8 cellular contexts compared by ENCODE assay signal in the genomic region with DNA sequence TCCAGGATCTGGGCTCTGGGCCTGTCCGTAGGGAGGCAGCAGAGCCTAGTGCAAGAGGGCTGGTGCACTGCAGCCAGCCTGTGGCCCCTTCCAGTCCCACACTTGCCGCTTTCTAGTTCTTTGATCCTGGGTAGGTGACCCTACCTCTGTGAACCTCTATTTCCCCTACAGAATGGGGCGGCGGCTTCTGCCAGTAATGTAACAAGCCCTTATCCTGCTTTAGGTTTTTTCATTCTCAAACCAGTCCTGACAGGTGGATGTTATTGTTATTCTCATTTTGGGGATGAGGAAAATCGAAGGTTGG. TPM values are rescaled to one million over a fixed set of nuclear protein-coding genes. Genes with fewer than 3 reads are reported as not detected.
A peak's percentile ranks its signal among the peaks of the same experiment; 100 is the strongest.
DNase-seq lines count a peak whose midpoint lies in the region; ATAC-seq, FAIRE-seq and TF ChIP-seq lines count a peak whose summit lies in the region.

No MANE protein-coding gene starts in this region.

- peaks cover 17 to 39% (median 24%) of the 10 kb centered on the region in 11 experiments for H3K36me3 ChIP-seq in BLaER1 treated with 17β-estradiol and CSF1 and Interleukin-3, amounts not matched to agents 10 nM and 100 nM
- peaks cover 0 to 3% of the 10 kb centered on the region in 2 donors for H3K36me3 ChIP-seq in small intestine (ENCODE audit: control insufficient read depth in 2 of 2, insufficient read depth in 2 of 2, low read length in 2 of 2)

- peak overlapping the region in 2 of 3 experiments; percentile 55 to 75; a peak in 2 of 7 replicates for H3K27ac Mint-ChIP-seq in H9
- peak overlapping the region; percentile 59 for H3K27ac Mint-ChIP-seq in activated B cell treated with CpG ODN at 0.5 μM for 24 hours

- no peaks in the 10 kb centered on the region for H3K9me3 ChIP-seq in BLaER1 treated with 17β-estradiol and CSF1 and Interleukin-3, amounts not matched to agents 10 nM and 100 nM (replicated peaks in 1 of 11)
- H3K9me3 ChIP-seq in H9 (ENCODE audit: control insufficient read depth, low read depth, low read length) (no peaks in the 10 kb centered on the region), right cardiac atrium (ENCODE audit: control insufficient read depth, low read length) (no peaks in the 10 kb centered on the region), small intestine (ENCODE audit: control insufficient read depth, low read depth) (no peaks in the 10 kb centered on the region)

- POLR2A ChIA-PET in activated B cell treated with CpG ODN at 0.5 μM for 24 hours (lab: Charles Lee), result interaction anchor here (1.4 to 1.9 kb wide), 2 partner anchors 27 to 69 kb away, joined by 5 to 10 read pairs; a partner anchor contains a TSS

- WGBS in H9 (ENCODE audit: extremely low coverage, insufficient read length, low lambda C conversion rate), result no CpG with 5 or more reads among the region's 5 CpGs
- 26% methylated on average over 5 of the region's 5 CpGs for WGBS in right cardiac atrium
- WGBS in small intestine, 3 donors, result 11 to 16% (median 15%) methylated on average over 5 of the region's 5 CpGs

- H3K27me3 ChIP-seq in BLaER1 treated with 17β-estradiol and CSF1 and Interleukin-3, amounts not matched to agents 10 nM and 100 nM, result no peaks in the 10 kb centered on the region
- no peaks in the 10 kb centered on the region; the same call in 1 of the 2 replicates for H3K27me3 ChIP-seq in H9 (ENCODE audit: insufficient read depth, low read length)
- H3K27me3 ChIP-seq in right cardiac atrium (ENCODE audit: control insufficient read depth, insufficient read depth), result no peaks in the 10 kb centered on the region
- H3K27me3 ChIP-seq in small intestine (ENCODE audit: control insufficient read depth in 2 of 2, insufficient read depth in 2 of 2, low read length in 2 of 2), result no peaks in the 10 kb centered on the region

- H2AK5ac ChIP-seq in H9 (ENCODE audit: insufficient read length, low read length), result no peak overlapping the region

- H3K4me1 ChIP-seq in BLaER1 treated with 17β-estradiol and CSF1 and Interleukin-3, amounts not matched to agents 10 nM and 100 nM, result peaks cover 27 to 35% (median 32%) of the 10 kb centered on the region in 10 experiments
- no peaks in the 10 kb centered on the region for H3K4me1 ChIP-seq in H9 (ENCODE audit: insufficient read depth, low read length)
- H3K4me1 ChIP-seq in right cardiac atrium (ENCODE audit: control insufficient read depth, insufficient read depth, low read length), result no peaks in the 10 kb centered on the region
- H3K4me1 ChIP-seq in small intestine (ENCODE audit: control insufficient read depth in 2 of 2, insufficient read depth in 1 of 2, low read depth in 1 of 2, low read length in 1 of 2), result peaks cover 0 to 2% of the 10 kb centered on the region in 2 donors

- no peak overlapping the region for H2AFZ ChIP-seq in H9 (ENCODE audit: low read length)

- H3K4me3 Mint-ChIP-seq in H9 (peak overlapping the region; percentile 80 to 84), activated B cell treated with CpG ODN at 0.5 μM for 24 hours (peak overlapping the region; percentile 81)

- H3T11ph ChIP-seq in H9 (ENCODE audit: low read length), result no peak overlapping the region

- H2BK20ac ChIP-seq in H9 (ENCODE audit: low read depth, low read length, poor library complexity, severe bottlenecking), result no peak overlapping the region

- H3K23ac ChIP-seq in H9 (ENCODE audit: insufficient read length, low read depth, low read length), result no peak overlapping the region

- no peak overlapping the region for H2BK5ac ChIP-seq in H9 (ENCODE audit: insufficient read length, low read length)

- H3K56ac ChIP-seq in H9 (ENCODE audit: insufficient read length, low read depth, low read length), result no peak overlapping the region

- no peak overlapping the region for H3K4ac ChIP-seq in H9 (ENCODE audit: low read depth, low read length)

- H2BK120ac ChIP-seq in H9 (ENCODE audit: low read depth, low read length, poor library complexity, severe bottlenecking), result no peak overlapping the region

- intact Hi-C loops in activated B cell treated with CpG ODN at 0.5 μM for 24 hours (cut with micrococcal nuclease), result loop anchor here (10.0 kb wide), 1 partner anchor 201 kb away; a partner anchor contains a TSS
- intact Hi-C loops in right cardiac atrium (cut with DNase I), result loop anchor here in 1 of 4 donors (5.0 kb wide), 1 partner anchor 293 kb away; no protein-coding TSS in a partner anchor

- H3K4me3 ChIP-seq in BLaER1 treated with 17β-estradiol and CSF1 and Interleukin-3, amounts not matched to agents 10 nM and 100 nM, result peak overlapping the region; percentile 75 to 100 (median 94)
- H3K4me3 ChIP-seq in right cardiac atrium (ENCODE audit: low read length), result peak overlapping the region; percentile 82
- H3K4me3 ChIP-seq in small intestine (ENCODE audit: low read depth in 1 of 2, low read length in 2 of 2), result peak overlapping the region; percentile 83 to 86

- H3K79me1 ChIP-seq in H9 (ENCODE audit: insufficient read depth, low read depth, low read length, poor library complexity, severe bottlenecking), result no peaks in the 10 kb centered on the region

- H3K27me3 Mint-ChIP-seq in H9 (ENCODE audit: low read depth) (no peaks in the 10 kb centered on the region), activated B cell treated with CpG ODN at 0.5 μM for 24 hours (no peaks in the 10 kb centered on the region)

- peaks cover 3% of the 10 kb centered on the region in 2 experiments; a peak in 2 of 4 replicates for H3K4me1 Mint-ChIP-seq in H9
- H3K4me1 Mint-ChIP-seq in activated B cell treated with CpG ODN at 0.5 μM for 24 hours, result peaks cover 20% of the 10 kb centered on the region

- no peak overlapping the region for H2BK15ac ChIP-seq in H9 (ENCODE audit: low read depth, low read length)

- H3K9me3 Mint-ChIP-seq in H9 (no peaks in the 10 kb centered on the region), activated B cell treated with CpG ODN at 0.5 μM for 24 hours (no peaks in the 10 kb centered on the region)

- peaks cover 25 to 56% (median 47%) of the 10 kb centered on the region in 11 experiments; a peak in 20 of 22 replicates for H4K20me1 ChIP-seq in BLaER1 treated with 17β-estradiol and CSF1 and Interleukin-3, amounts not matched to agents 10 nM and 100 nM
- no peaks in the 10 kb centered on the region for H4K20me1 ChIP-seq in H9 (ENCODE audit: control insufficient read depth, insufficient read depth, insufficient read length)

- peak overlapping the region; percentile 90 to 99 (median 94) for H3K9ac ChIP-seq in BLaER1 treated with 17β-estradiol and CSF1 and Interleukin-3, amounts not matched to agents 10 nM and 100 nM
- H3K9ac ChIP-seq in H9 (ENCODE audit: extremely low read depth, insufficient read length, low read length), result peak overlapping the region; percentile 60

- DNase-seq in H9 (no peak), activated B cell treated with CpG ODN at 0.5 μM for 24 hours (no peak), right cardiac atrium (no peak), small intestine (no peak), germinal center (ENCODE audit: low spot score) (no peak)
- no peak for DNase-seq in activated CD8-positive, alpha-beta memory T cell treated with anti-CD3 and anti-CD28 coated beads for 24 hours

- peak overlapping the region; percentile 77 to 96 (median 90) for H3K27ac ChIP-seq in BLaER1 treated with 17β-estradiol and CSF1 and Interleukin-3, amounts not matched to agents 10 nM and 100 nM
- H3K27ac ChIP-seq in H9 (ENCODE audit: insufficient read length, low read depth, low read length) (no peak overlapping the region), right cardiac atrium (ENCODE audit: low read length) (peak overlapping the region; percentile 20), small intestine (ENCODE audit: low read depth in 1 of 2, low read length in 1 of 2) (peak overlapping the region; percentile 73 to 87)

- H3K18ac ChIP-seq in H9 (ENCODE audit: insufficient read length, low read depth, low read length), result no peak overlapping the region

- no peak for TF ChIP-seq CTCF in H9 (conservative IDR thresholded peaks at IDR 0.05)
- TF ChIP-seq CTCF in activated B cell treated with CpG ODN at 0.5 μM for 24 hours (IDR thresholded peaks at IDR 0.05), result no peak

- FAIRE-seq in small intestine (lab: Jason Lieb, UNC), result no peak

- no peak overlapping the region; the same call in 1 of the 2 replicates for H3K14ac ChIP-seq in H9 (ENCODE audit: insufficient read depth, low read length)

- H4K8ac ChIP-seq in H9 (replicated peaks; ENCODE audit: insufficient read length, low read depth, low read length), result no peak overlapping the region

- H3K79me2 ChIP-seq in H9 (ENCODE audit: insufficient read depth, low read length), result peaks cover 5% of the 10 kb centered on the region; the same call in 1 of the 2 replicates

- H3K36me3 Mint-ChIP-seq in H9 (ENCODE audit: insufficient read depth in 1 of 3, low read depth in 3 of 3) (peaks cover 0 to 3% (median 0%) of the 10 kb centered on the region in 3 experiments; a peak in 3 of 7 replicates), activated B cell treated with CpG ODN at 0.5 μM for 24 hours (ENCODE audit: low read depth) (peaks cover 16% of the 10 kb centered on the region)

- H4K91ac ChIP-seq in H9 (ENCODE audit: insufficient read length, low read depth, low read length), result no peak overlapping the region

- ATAC-seq in activated B cell treated with CpG ODN at 0.5 μM for 24 hours (ENCODE audit: low read depth), result no peak
- peak; percentile 50 to 73 for ATAC-seq in right cardiac atrium
- ATAC-seq in HG03571 (IDR thresholded peaks at IDR 0.05; ENCODE audit: unreplicated experiment), result no peak

- peak overlapping the region; percentile 84 to 98 (median 94) for H3K4me2 ChIP-seq in BLaER1 treated with 17β-estradiol and CSF1 and Interleukin-3, amounts not matched to agents 10 nM and 100 nM
- peak overlapping the region; percentile 56 for H3K4me2 ChIP-seq in H9 (ENCODE audit: insufficient read depth, insufficient read length, low read length)

- no peak overlapping the region for H2BK12ac ChIP-seq in H9 (ENCODE audit: insufficient read length, low read depth, low read length)

- no peaks in the 10 kb centered on the region for H3K23me2 ChIP-seq in H9 (ENCODE audit: insufficient read length, low read depth, low read length, poor library complexity, severe bottlenecking)

- CTCF ChIA-PET in activated B cell treated with CpG ODN at 0.5 μM for 24 hours (lab: Charles Lee), result no interaction called here

- H4K5ac ChIP-seq in H9 (ENCODE audit: insufficient read length, low read depth, low read length), result no peak overlapping the region

RNA-seq across cellular contexts. Expression of a gene that starts 0.7 kb away (rescaled TPM):
- total RNA-seq in H9 (2021) (35.9 and 37.6 TPM in 2 replicates), activated B cell treated with CpG ODN at 0.5 μM for 24 hours (29.9 and 31.3 TPM in 2 replicates), right cardiac atrium (10 to 100 TPM; 11.8 to 16.1 (median 14.2) TPM)
- polyA plus RNA-seq in right cardiac atrium (13.7 TPM), small intestine (10 to 100 TPM; 16.5 to 37.1 (median 28.1) TPM)

RNA-seq across cellular contexts. Expression of a gene that starts 9.5 kb away (rescaled TPM):
- total RNA-seq in H9 (2021) (37.4 and 38.3 TPM in 2 replicates), activated B cell treated with CpG ODN at 0.5 μM for 24 hours (9.9 and 10.4 TPM in 2 replicates), right cardiac atrium (10 to 100 TPM; 20.2 to 24.8 (median 21.5) TPM)
- polyA plus RNA-seq in right cardiac atrium (19.3 TPM), small intestine (10 to 100 TPM; 12.7 to 16.2 (median 14.1) TPM)

RNA-seq across cellular contexts. Expression of a gene that starts 12.1 kb away (rescaled TPM):
- 2.5 TPM in 2 replicates for total RNA-seq in H9 (2021)
- 1.2 and 1.3 TPM in 2 replicates for total RNA-seq in activated B cell treated with CpG ODN at 0.5 μM for 24 hours
- total RNA-seq in right cardiac atrium, result under 1 TPM; 0.17 to 0.43 (median 0.33) TPM
- polyA plus RNA-seq in right cardiac atrium, result 0.48 TPM
- 1 to 10 TPM in 2 of 3 donors, under 1 TPM in 1; 0.55 to 3.8 (median 1.9) TPM for polyA plus RNA-seq in small intestine

RNA-seq across cellular contexts. Expression of a gene that starts 13.5 kb away (rescaled TPM):
- total RNA-seq in H9 (2021), result 10.8 and 11.9 TPM in 2 replicates
- total RNA-seq in activated B cell treated with CpG ODN at 0.5 μM for 24 hours, result 4.9 and 5.1 TPM in 2 replicates
- total RNA-seq in right cardiac atrium, result 10 to 100 TPM in 1 of 4 donors, 1 to 10 TPM in 3; 6.8 to 11.0 (median 7.9) TPM
- polyA plus RNA-seq in right cardiac atrium, result 3.4 TPM
- polyA plus RNA-seq in small intestine, result 10 to 100 TPM in 1 of 3 donors, 1 to 10 TPM in 2; 1.6 to 84.1 (median 8.3) TPM

RNA-seq across cellular contexts. Expression of a gene that starts 18.9 kb away (rescaled TPM):
- total RNA-seq in H9 (2021) (74.5 and 75.9 TPM in 2 replicates), activated B cell treated with CpG ODN at 0.5 μM for 24 hours (35.7 and 38.7 TPM in 2 replicates), right cardiac atrium (10 to 100 TPM; 24.2 to 29.3 (median 27.0) TPM)
- polyA plus RNA-seq in right cardiac atrium (33.3 TPM), small intestine (10 to 100 TPM; 61.9 to 68.7 (median 63.5) TPM)

Comparison
In these comparisons a context has a peak if more than half of its experiments do, and no peak if none do; other contexts are left out.
1. ATAC-seq: peak in right cardiac atrium (2 of 2); none in activated B cell treated with CpG ODN at 0.5 μM for 24 hours (single experiment) and HG03571 (single experiment).
2. Peak in every context shown above with its lines, with median percentiles within 50 percentile points of each other: H3K4me3 ChIP-seq.